In genomic region chr5:62354028-62354874, GRCh38 we compare ENCODE assay signal across 8 cellular contexts. TPM values are rescaled to one million over a fixed set of nuclear protein-coding genes. Genes with fewer than 3 reads are reported as not detected.
A peak's percentile ranks its signal among the peaks of the same experiment; 100 is the strongest.
DNase-seq lines count a peak whose midpoint lies in the region; ATAC-seq, FAIRE-seq and TF ChIP-seq lines count a peak whose summit lies in the region.

No MANE protein-coding gene starts in this region.

- no peak overlapping the region for H3K27ac Mint-ChIP-seq in glutamatergic neuron (ENCODE audit: unreplicated experiment)

- POLR2A ChIA-PET in A549 (lab: Yijun Ruan, JAX), result no interaction called here

- H3K4me2 ChIP-seq in A549, result no peak overlapping the region
- no peak overlapping the region for H3K4me2 ChIP-seq in GM23248 (ENCODE audit: unreplicated experiment)

- H3K36me3 ChIP-seq in GM23248 (ENCODE audit: low read depth), result peaks cover 46% of the 10 kb centered on the region
- H3K36me3 ChIP-seq in spleen, result peaks cover 0 to 97% (median 51%) of the 10 kb centered on the region in 6 donors

- H3K9me3 ChIP-seq in A549 (no peaks in the 10 kb centered on the region), GM23248 (ENCODE audit: low read depth) (no peaks in the 10 kb centered on the region), spleen (no peaks in the 10 kb centered on the region)

- peak; percentile 70 for FAIRE-seq in A549 (lab: Jason Lieb, UNC)

- H3K4me1 ChIP-seq in A549 (peaks cover 3% of the 10 kb centered on the region; the same call in 1 of the 3 replicates), GM23248 (ENCODE audit: insufficient read depth) (no peaks in the 10 kb centered on the region), spleen (no peaks in the 10 kb centered on the region)

- intact Hi-C loops in spleen (cut with DNase I; ENCODE audit: low total_unique reads), result loop anchor here (5.0 kb wide), 1 partner anchor 132 kb away; no protein-coding TSS in a partner anchor

- H3K27me3 ChIP-seq in GM23248 (replicated peaks; ENCODE audit: insufficient read depth) (no peaks in the 10 kb centered on the region), spleen (replicated peaks in 1 of 7) (no peaks in the 10 kb centered on the region)

- H3K4me3 ChIP-seq in A549 (no peak overlapping the region), GM23248 (no peak overlapping the region), spleen (no peak overlapping the region)

- H3K4me3 Mint-ChIP-seq in glutamatergic neuron (ENCODE audit: unreplicated experiment), result no peak overlapping the region

- CTCF ChIA-PET in A549 (lab: Yijun Ruan, JAX), result interaction anchor here (0.6 to 2.4 kb wide), 8 partner anchors 9 to 156 kb away, joined by 3 to 7 read pairs (median 3); no protein-coding TSS in a partner anchor

- H3K4me1 Mint-ChIP-seq in glutamatergic neuron (ENCODE audit: low read depth, unreplicated experiment), result no peaks in the 10 kb centered on the region

- no peaks in the 10 kb centered on the region for H3K36me3 Mint-ChIP-seq in glutamatergic neuron (ENCODE audit: unreplicated experiment)

- TF ChIP-seq EP300 in A549 (IDR thresholded peaks at IDR 0.05), result no peak

- H3K9me2 ChIP-seq in GM23248 (ENCODE audit: insufficient read depth), result no peaks in the 10 kb centered on the region

- H2AFZ ChIP-seq in GM23248, result no peak overlapping the region

- no peaks in the 10 kb centered on the region for H3K27me3 Mint-ChIP-seq in glutamatergic neuron (ENCODE audit: unreplicated experiment)

- TF ChIP-seq CTCF in A549 (IDR thresholded peaks at IDR 0.05) (peak; percentile 74), LNCAP (IDR thresholded peaks at IDR 0.05) (peak; percentile 72), VCaP (conservative IDR thresholded peaks at IDR 0.05) (peak; percentile 79), glutamatergic neuron (IDR thresholded peaks at IDR 0.05; ENCODE audit: partially characterized antibody, unreplicated experiment) (peak; percentile 76), spleen (IDR thresholded peaks at IDR 0.05 in 8 of 11, conservative IDR thresholded peaks at IDR 0.05 in 3 of 11) (peak; percentile 34 to 73 (median 66))

- H3K9ac ChIP-seq in GM23248, result no peak overlapping the region

- peak; percentile 68 to 88; a peak in 5 of 6 replicates for ATAC-seq in A549

- H4K20me1 ChIP-seq in GM23248 (ENCODE audit: insufficient read depth), result no peaks in the 10 kb centered on the region

- no peak overlapping the region for H3K27ac ChIP-seq in A549
- H3K27ac ChIP-seq in GM23248, result 0 out of 2 replicates have a peak overlapping the region, but pooled peaks have one; percentile 2
- no peak overlapping the region for H3K27ac ChIP-seq in VCaP
- H3K27ac ChIP-seq in spleen, result no peak overlapping the region

- DNase-seq in A549 (ENCODE audit: low read depth in 1 of 2, low spot score in 1 of 2) (peak; percentile 42 to 69), ELR (ENCODE audit: low read depth) (peak; percentile 76), GM23248 (peak; percentile 81), glutamatergic neuron (no peak), spleen (no peak)
- no peak for DNase-seq in stimulated activated CD4-positive, alpha-beta T cell treated with anti-CD3 and anti-CD28 coated beads, Interleukin-1b, Interleukin-23, amount 100 ng/mL, for 48 hours

- TF ChIP-seq POLR2A in A549 (IDR thresholded peaks at IDR 0.05; ENCODE audit: low read length), result no peak
- no peak for TF ChIP-seq POLR2A in spleen (IDR thresholded peaks at IDR 0.05)

- H3K79me2 ChIP-seq in GM23248 (ENCODE audit: insufficient read depth), result peaks cover 6% of the 10 kb centered on the region; the same call in 1 of the 2 replicates

- H3F3A ChIP-seq in GM23248 (ENCODE audit: insufficient read depth), result no peaks in the 10 kb centered on the region; the same call in 1 of the 2 replicates

- no peaks in the 10 kb centered on the region for H3K9me3 Mint-ChIP-seq in glutamatergic neuron (ENCODE audit: unreplicated experiment)

- peak; percentile 63 to 64 for TF ChIP-seq RAD21 in A549 (conservative IDR thresholded peaks at IDR 0.05 in 1 of 2, IDR thresholded peaks at IDR 0.05 in 1 of 2)

- in situ Hi-C loops in GM23248 (cut with MboI), result loop anchor here (10.0 kb wide), 1 partner anchor 129 kb away; no protein-coding TSS in a partner anchor

TF ChIP-seq in A549, 52 proteins besides CTCF, POLR2A, EP300 and RAD21:
- TF ChIP-seq SMC3 (IDR thresholded peaks at IDR 0.05), result peak; percentile 88
- TF ChIP-seq RCOR1 (IDR thresholded peaks at IDR 0.05; ENCODE audit: low read depth, low read length), result no peak
- no peak for TF ChIP-seq ZNF302 (CRISPR knock-in tag; IDR thresholded peaks at IDR 0.05)
- no peak for TF ChIP-seq RARB (CRISPR knock-in tag; IDR thresholded peaks at IDR 0.05)
- no peak for TF ChIP-seq EHF (CRISPR knock-in tag; IDR thresholded peaks at IDR 0.05)
- TF ChIP-seq FOSB (CRISPR knock-in tag; IDR thresholded peaks at IDR 0.05), result no peak
- no peak for TF ChIP-seq HOXB5 (CRISPR knock-in tag; IDR thresholded peaks at IDR 0.05)
- no peak for TF ChIP-seq RFX5 (IDR thresholded peaks at IDR 0.05)

RNA-seq across cellular contexts. Expression of gene KIF2A, which starts 48.2 kb away (rescaled TPM):
- polyA plus RNA-seq in A549 (2011; rRNA removed) (55.1 and 68.9 TPM in 2 replicates), A549 (2017; fragmentation: RNase III; extraction: RNeasy Plus Mini Kit Qiagen cat#74134 plus additional on column Dnase treatment) (44.5 to 47.1 TPM (median 46.6 TPM) in 3 replicates), GM23248 (2016; fragmentation: Nextera tagmentation; extraction: Ambion mirVana) (37.0 and 38.2 TPM in 2 replicates), spleen (1 to 10 TPM; 4.3 to 7.0 (median 4.5) TPM)
- polyA plus RNA-seq in A549 (2012; cell fraction: cytosol; rRNA removed), result 14.0 and 16.6 TPM in 2 replicates
- 5.4 and 7.1 TPM in 2 replicates for polyA plus RNA-seq in A549 (2012; cell fraction: nucleus; rRNA removed)
- polyA minus RNA-seq in A549 (2011; rRNA and poly(A)+ RNA removed), result 28.2 and 29.4 TPM in 2 replicates
- 34.5 and 40.0 TPM in 2 replicates for total RNA-seq in GM23248 (2014; rRNA removed; shearing (Covaris generic))
- total RNA-seq in glutamatergic neuron (ENCODE audit: unreplicated experiment) (91.7 TPM), spleen (10 to 100 TPM; 40.9 to 66.7 (median 48.0) TPM)

RNA-seq across cellular contexts. Expression of gene DIMT1, which starts 49.5 kb away (rescaled TPM):
- polyA plus RNA-seq in A549 (2011; rRNA removed) (35.5 and 49.6 TPM in 2 replicates), A549 (2017; fragmentation: RNase III; extraction: RNeasy Plus Mini Kit Qiagen cat#74134 plus additional on column Dnase treatment) (36.9 to 40.0 TPM (median 38.4 TPM) in 3 replicates), GM23248 (2016; fragmentation: Nextera tagmentation; extraction: Ambion mirVana) (65.0 and 69.4 TPM in 2 replicates), spleen (10 to 100 TPM; 11.0 to 16.7 (median 16.0) TPM)
- polyA plus RNA-seq in A549 (2012; cell fraction: cytosol; rRNA removed), result 27.5 and 32.4 TPM in 2 replicates
- polyA plus RNA-seq in A549 (2012; cell fraction: nucleus; rRNA removed), result 14.9 and 18.0 TPM in 2 replicates
- polyA minus RNA-seq in A549 (2011; rRNA and poly(A)+ RNA removed), result 7.0 and 9.5 TPM in 2 replicates
- total RNA-seq in GM23248 (2014; rRNA removed; shearing (Covaris generic)), result 41.7 and 70.8 TPM in 2 replicates
- total RNA-seq in glutamatergic neuron (ENCODE audit: unreplicated experiment) (4.6 TPM), spleen (10 to 100 TPM; 24.0 to 30.0 (median 25.8) TPM)

RNA-seq across cellular contexts. Expression of gene IPO11, which starts 58.3 kb away (rescaled TPM):
- polyA plus RNA-seq in A549 (2011; rRNA removed) (33.0 and 44.9 TPM in 2 replicates), A549 (2017; fragmentation: RNase III; extraction: RNeasy Plus Mini Kit Qiagen cat#74134 plus additional on column Dnase treatment) (20.2 to 22.7 TPM (median 20.7 TPM) in 3 replicates), GM23248 (2016; fragmentation: Nextera tagmentation; extraction: Ambion mirVana) (19.9 and 20.3 TPM in 2 replicates), spleen (10 to 100 TPM in 2 of 3 donors, 1 to 10 TPM in 1; 7.8 to 22.4 (median 11.8) TPM)
- polyA plus RNA-seq in A549 (2012; cell fraction: cytosol; rRNA removed), result 8.0 and 11.4 TPM in 2 replicates
- 8.0 and 8.5 TPM in 2 replicates for polyA plus RNA-seq in A549 (2012; cell fraction: nucleus; rRNA removed)
- polyA minus RNA-seq in A549 (2011; rRNA and poly(A)+ RNA removed), result 77.9 and 82.3 TPM in 2 replicates
- total RNA-seq in GM23248 (2014; rRNA removed; shearing (Covaris generic)), result 19.5 and 26.5 TPM in 2 replicates
- total RNA-seq in glutamatergic neuron (ENCODE audit: unreplicated experiment) (23.5 TPM), spleen (10 to 100 TPM; 26.4 to 42.2 (median 37.2) TPM)

Comparison
In these comparisons a context has a peak if more than half of its experiments do, and no peak if none do; other contexts are left out.
1. DNase-seq: peak in A549 (2 of 2), ELR (single experiment) and GM23248 (single experiment); none in glutamatergic neuron (single experiment), spleen (single experiment) and stimulated activated CD4-positive, alpha-beta T cell treated with anti-CD3 and anti-CD28 coated beads, Interleukin-1b, Interleukin-23, amount 100 ng/mL, for 48 hours (single experiment).
2. Peak in every context shown above with its lines, with median percentiles within 50 percentile points of each other: CTCF ChIP-seq.